ENCODE assay signal across 8 cellular contexts in the genomic region with DNA sequence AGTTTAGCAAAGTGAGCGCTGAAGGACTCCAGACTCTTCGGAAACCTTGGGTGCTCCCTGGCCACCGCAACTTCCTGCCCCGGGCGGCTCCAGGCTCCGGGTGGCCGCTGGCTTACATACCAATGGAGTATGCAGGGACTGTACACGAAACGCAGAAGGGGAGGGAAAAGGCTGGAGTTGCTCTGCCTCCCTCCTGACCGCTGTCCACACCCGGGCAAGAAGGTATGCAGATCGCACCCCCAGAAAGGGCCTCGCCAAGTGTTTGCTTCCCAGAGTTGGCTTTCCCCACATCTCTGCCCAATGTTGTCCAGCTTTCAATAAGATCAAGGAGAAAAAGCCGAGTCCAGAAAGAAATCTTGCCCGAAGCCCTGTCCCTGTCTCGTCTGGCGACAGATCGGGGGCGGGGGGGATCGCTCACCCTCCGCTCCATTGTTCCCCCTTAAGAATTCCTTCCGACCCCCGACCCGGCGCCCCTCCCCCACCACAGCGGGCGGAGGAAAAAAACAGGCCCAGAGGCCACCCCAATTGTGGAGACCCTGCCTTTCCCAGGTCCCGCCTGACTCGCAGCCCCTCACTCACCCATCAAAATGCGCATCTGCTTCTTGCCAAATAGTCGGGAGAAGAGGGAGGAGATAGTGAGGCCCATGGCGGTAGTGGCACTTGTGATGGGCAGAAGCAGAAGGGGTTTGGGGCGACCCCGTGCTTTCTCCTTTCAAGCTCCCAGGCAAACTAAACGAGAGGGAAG. TPM values are rescaled to one million over a fixed set of nuclear protein-coding genes. Genes with fewer than 3 reads are reported as not detected.
DNase-seq lines count a peak whose midpoint lies in the region; ATAC-seq, FAIRE-seq and TF ChIP-seq lines count a peak whose summit lies in the region.

No MANE protein-coding gene starts in this region.

- ATAC-seq in HG03575 (IDR thresholded peaks at IDR 0.05; ENCODE audit: extremely low read depth, insufficient number of reproducible peaks, low FRiP score, unreplicated experiment): peak; percentile 4
- peak; percentile 52 to 75 (median 66) for ATAC-seq in pancreas

- intact Hi-C loops in pancreas (cut with DNase I) (no loop called here), thyroid gland (cut with DNase I) (no loop called here)

- peak in 1 of 2 donors; percentile 59 for TF ChIP-seq POLR2A in thyroid gland (IDR thresholded peaks at IDR 0.05)

- peak overlapping the region; percentile 100 for H3K4me3 ChIP-seq in adipocyte (ENCODE audit: low read length)
- H3K4me3 ChIP-seq in cardiac muscle cell: peak overlapping the region; percentile 76
- peak overlapping the region; percentile 78 to 96 (median 82) for H3K4me3 ChIP-seq in pancreas
- peak overlapping the region; percentile 27 to 98 (median 95) for H3K4me3 ChIP-seq in thyroid gland (replicated peaks in 1 of 3)

- DNase-seq in NCI-H2029 treated with DMSO at 0.1 percent for 48 hours (lab: John Stamatoyannopoulos, UW): peak; percentile 3
- DNase-seq in NCI-H2029 (lab: John Stamatoyannopoulos, UW): no peak
- DNase-seq in SKM-1 treated with dmso at 0.1 percent for 144 hours (lab: John Stamatoyannopoulos, UW; ENCODE audit: unreplicated experiment): peak; percentile 75
- peak; percentile 93 for DNase-seq in adipocyte (ENCODE audit: low read depth)
- DNase-seq in cardiac muscle cell (ENCODE audit: low read depth in 1 of 2, low spot score in 1 of 2): peak; percentile 92 to 97
- peak; percentile 79 to 92 (median 82) for DNase-seq in pancreas
- DNase-seq in thyroid gland: peak; percentile 83 to 84

- no peaks in the 10 kb centered on the region for H3K9me3 ChIP-seq in adipocyte (ENCODE audit: control insufficient read depth, low read length)
- no peaks in the 10 kb centered on the region for H3K9me3 ChIP-seq in cardiac muscle cell (ENCODE audit: low read depth)
- no peaks in the 10 kb centered on the region for H3K9me3 ChIP-seq in pancreas
- no peaks in the 10 kb centered on the region for H3K9me3 ChIP-seq in thyroid gland

- FAIRE-seq in pancreas (lab: Jason Lieb, UNC): no peak

- H3K36me3 ChIP-seq in adipocyte (ENCODE audit: control insufficient read depth, insufficient read depth, low read length, severe bottlenecking): peaks cover 11% of the 10 kb centered on the region
- H3K36me3 ChIP-seq in cardiac muscle cell: no peaks in the 10 kb centered on the region
- H3K36me3 ChIP-seq in pancreas: no peaks in the 10 kb centered on the region
- H3K36me3 ChIP-seq in thyroid gland: no peaks in the 10 kb centered on the region

- H3K9ac ChIP-seq in adipocyte (ENCODE audit: low read length): peak overlapping the region; percentile 100

- 0% methylated on average over 34 to 35 of the region's 35 CpGs for WGBS in pancreas, 2 donors
- 1% methylated on average over 28 to 35 of the region's 35 CpGs for WGBS in thyroid gland, 2 donors

- H3K27ac ChIP-seq in cardiac muscle cell (peak overlapping the region; percentile 99), pancreas (peak overlapping the region; percentile 96 to 98 (median 97)), thyroid gland (peak overlapping the region; percentile 95 to 99 (median 96))

- TF ChIP-seq CTCF in cardiac muscle cell (IDR thresholded peaks at IDR 0.05; ENCODE audit: low read depth, low read length): no peak
- TF ChIP-seq CTCF in pancreas (IDR thresholded peaks at IDR 0.05): no peak
- TF ChIP-seq CTCF in thyroid gland (IDR thresholded peaks at IDR 0.05): no peak

- H3K4me1 ChIP-seq in adipocyte (ENCODE audit: control insufficient read depth, insufficient read depth, low read length) (peaks cover 41% of the 10 kb centered on the region), cardiac muscle cell (ENCODE audit: low read depth) (peaks cover 37% of the 10 kb centered on the region), pancreas (peaks cover 0 to 21% (median 17%) of the 10 kb centered on the region in 3 donors), thyroid gland (peaks cover 38 to 39% of the 10 kb centered on the region in 2 donors)

- H3K27me3 ChIP-seq in adipocyte (replicated peaks; ENCODE audit: control insufficient read depth, insufficient read depth, low read length) (no peaks in the 10 kb centered on the region), cardiac muscle cell (no peaks in the 10 kb centered on the region), pancreas (no peaks in the 10 kb centered on the region), thyroid gland (no peaks in the 10 kb centered on the region)

RNA-seq across cellular contexts. Expression of a gene that starts 0.5 kb away (rescaled TPM):
- total RNA-seq in cardiac muscle cell (70.7 and 86.2 TPM in 2 replicates), pancreas (10 to 100 TPM; 49.3 to 98.1 (median 67.5) TPM), thyroid gland (100 to 1,000 TPM; 125 to 195 (median 159) TPM)
- polyA plus RNA-seq in cardiac muscle cell (235 and 248 TPM in 2 replicates), pancreas (10 to 100 TPM; 46.1 to 99.9 TPM)

RNA-seq across cellular contexts. Expression of a gene that starts 40.6 kb away (rescaled TPM):
- total RNA-seq in cardiac muscle cell (7.4 and 10.2 TPM in 2 replicates), pancreas (10 to 100 TPM in 1 of 6 donors, 1 to 10 TPM in 5; 5.5 to 10.3 (median 8.2) TPM), thyroid gland (10 to 100 TPM; 13.6 to 33.4 (median 28.7) TPM)
- polyA plus RNA-seq in cardiac muscle cell (3.7 and 7.3 TPM in 2 replicates), pancreas (1 to 10 TPM; 1.9 to 3.9 TPM)

RNA-seq across cellular contexts. Expression of a gene that starts 52.5 kb away (rescaled TPM):
- total RNA-seq in cardiac muscle cell (0.53 and 0.57 TPM in 2 replicates), pancreas (1 to 10 TPM in 1 of 6 donors, under 1 TPM in 5; 0.38 to 1.2 (median 0.80) TPM), thyroid gland (under 1 TPM; 0.04 to 0.98 (median 0.19) TPM)
- polyA plus RNA-seq in cardiac muscle cell (0.65 and 0.71 TPM in 2 replicates), pancreas (1 to 10 TPM; 1.7 to 6.1 TPM)
